In the genomic region with DNA sequence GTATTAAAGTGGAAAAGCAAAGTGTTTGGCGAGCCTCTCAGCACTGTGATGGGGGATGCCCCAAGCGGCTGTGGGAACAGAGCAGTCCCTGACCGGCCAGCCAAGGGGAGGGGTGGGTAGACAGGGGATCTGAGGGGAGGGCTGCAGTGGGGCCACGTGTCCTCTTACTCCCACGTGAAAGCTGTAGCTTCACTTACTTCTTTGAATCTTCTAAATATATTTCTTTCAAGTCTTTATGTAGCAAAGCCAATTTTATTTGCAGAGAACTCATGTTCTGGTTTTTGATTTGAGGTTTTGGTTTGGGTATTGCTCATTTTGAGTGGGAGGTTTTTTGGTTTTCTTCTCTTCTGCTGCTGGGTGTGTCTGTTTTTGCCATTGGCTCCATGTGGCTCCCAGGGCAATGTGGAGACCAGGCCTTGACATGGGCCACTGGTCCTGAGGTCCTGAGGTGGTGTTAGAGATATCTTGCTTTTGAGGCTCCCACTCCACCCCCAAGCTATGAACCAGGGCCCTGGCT, we compare ENCODE assay signal across 1 cellular context.
TF ChIP-seq lines count a peak whose summit lies in the region.

No MANE protein-coding gene starts in this region.

TF ChIP-seq in GM12878, 131 proteins besides CTCF, POLR2A, EP300 and RAD21 (continued from another document):
- TF ChIP-seq, protein P1, sequence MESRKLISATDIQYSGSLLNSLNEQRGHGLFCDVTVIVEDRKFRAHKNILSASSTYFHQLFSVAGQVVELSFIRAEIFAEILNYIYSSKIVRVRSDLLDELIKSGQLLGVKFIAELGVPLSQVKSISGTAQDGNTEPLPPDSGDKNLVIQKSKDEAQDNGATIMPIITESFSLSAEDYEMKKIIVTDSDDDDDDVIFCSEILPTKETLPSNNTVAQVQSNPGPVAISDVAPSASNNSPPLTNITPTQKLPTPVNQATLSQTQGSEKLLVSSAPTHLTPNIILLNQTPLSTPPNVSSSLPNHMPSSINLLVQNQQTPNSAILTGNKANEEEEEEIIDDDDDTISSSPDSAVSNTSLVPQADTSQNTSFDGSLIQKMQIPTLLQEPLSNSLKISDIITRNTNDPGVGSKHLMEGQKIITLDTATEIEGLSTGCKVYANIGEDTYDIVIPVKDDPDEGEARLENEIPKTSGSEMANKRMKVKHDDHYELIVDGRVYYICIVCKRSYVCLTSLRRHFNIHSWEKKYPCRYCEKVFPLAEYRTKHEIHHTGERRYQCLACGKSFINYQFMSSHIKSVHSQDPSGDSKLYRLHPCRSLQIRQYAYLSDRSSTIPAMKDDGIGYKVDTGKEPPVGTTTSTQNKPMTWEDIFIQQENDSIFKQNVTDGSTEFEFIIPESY (IDR thresholded peaks at IDR 0.05): no peak
- TF ChIP-seq NFIC (IDR thresholded peaks at IDR 0.05; ENCODE audit: low read depth, low read length) (peak; percentile 42; the same call in 1 of the 2 replicates), SREBF1 (IDR thresholded peaks at IDR 0.05; ENCODE audit: low read length) (no peak), CBFB (IDR thresholded peaks at IDR 0.05; ENCODE audit: low read depth) (0 out of 2 replicates have a peak, but pooled peaks have one; percentile 51), WRNIP1 (IDR thresholded peaks at IDR 0.05; ENCODE audit: borderline replicate concordance, low read depth, low read length) (no peak), NFXL1 (IDR thresholded peaks at IDR 0.05; ENCODE audit: borderline replicate concordance) (no peak), EGR1 (IDR thresholded peaks at IDR 0.05; ENCODE audit: borderline replicate concordance in 1 of 2, low read depth in 2 of 2, low read length in 2 of 2) (peak in 1 of 2 experiments; percentile 8; a peak in 1 of 3 replicates), CHD4 (IDR thresholded peaks at IDR 0.05) (no peak), SP1 (IDR thresholded peaks at IDR 0.05; ENCODE audit: low read depth, low read length) (no peak), ZNF217 (IDR thresholded peaks at IDR 0.05) (no peak), PAX5 (IDR thresholded peaks at IDR 0.05; ENCODE audit: borderline replicate concordance, low read depth, low read length) (no peak), LARP7 (IDR thresholded peaks at IDR 0.05) (no peak), EED (IDR thresholded peaks at IDR 0.05; ENCODE audit: low read depth) (no peak), GATAD2B (conservative IDR thresholded peaks at IDR 0.05; ENCODE audit: low read depth) (no peak), CHD2 (IDR thresholded peaks at IDR 0.05; ENCODE audit: borderline replicate concordance, low read depth, low read length) (no peak), RAD51 (IDR thresholded peaks at IDR 0.05) (peak; percentile 79), NR2C2 (IDR thresholded peaks at IDR 0.05; ENCODE audit: borderline replicate concordance, control insufficient read depth, insufficient read length, low read depth) (no peak), RUNX3 (IDR thresholded peaks at IDR 0.05; ENCODE audit: low read length) (peak; percentile 90), ZNF207 (IDR thresholded peaks at IDR 0.05; ENCODE audit: borderline replicate concordance) (no peak), CEBPB (IDR thresholded peaks at IDR 0.05; ENCODE audit: borderline replicate concordance in 1 of 2, low read depth in 2 of 2, low read length in 2 of 2) (no peak), ZZZ3 (IDR thresholded peaks at IDR 0.05; ENCODE audit: control insufficient read depth, insufficient read length, low read depth) (no peak), TCF12 (IDR thresholded peaks at IDR 0.05; ENCODE audit: low read depth, low read length) (no peak), ZNF274 (IDR thresholded peaks at IDR 0.05; ENCODE audit: insufficient read depth, insufficient read length) (no peak), POU2F2 (IDR thresholded peaks at IDR 0.05; ENCODE audit: borderline replicate concordance, low read depth, low read length) (no peak), DPF2 (IDR thresholded peaks at IDR 0.05) (no peak), FOXM1 (IDR thresholded peaks at IDR 0.05; ENCODE audit: low read depth, low read length) (no peak), ZNF24 (IDR thresholded peaks at IDR 0.05) (no peak), SUPT20H (IDR thresholded peaks at IDR 0.05; ENCODE audit: borderline replicate concordance, control insufficient read depth, low read depth, low read length) (no peak), ZNF622 (IDR thresholded peaks at IDR 0.05) (no peak)
- TF ChIP-seq, protein P2, sequence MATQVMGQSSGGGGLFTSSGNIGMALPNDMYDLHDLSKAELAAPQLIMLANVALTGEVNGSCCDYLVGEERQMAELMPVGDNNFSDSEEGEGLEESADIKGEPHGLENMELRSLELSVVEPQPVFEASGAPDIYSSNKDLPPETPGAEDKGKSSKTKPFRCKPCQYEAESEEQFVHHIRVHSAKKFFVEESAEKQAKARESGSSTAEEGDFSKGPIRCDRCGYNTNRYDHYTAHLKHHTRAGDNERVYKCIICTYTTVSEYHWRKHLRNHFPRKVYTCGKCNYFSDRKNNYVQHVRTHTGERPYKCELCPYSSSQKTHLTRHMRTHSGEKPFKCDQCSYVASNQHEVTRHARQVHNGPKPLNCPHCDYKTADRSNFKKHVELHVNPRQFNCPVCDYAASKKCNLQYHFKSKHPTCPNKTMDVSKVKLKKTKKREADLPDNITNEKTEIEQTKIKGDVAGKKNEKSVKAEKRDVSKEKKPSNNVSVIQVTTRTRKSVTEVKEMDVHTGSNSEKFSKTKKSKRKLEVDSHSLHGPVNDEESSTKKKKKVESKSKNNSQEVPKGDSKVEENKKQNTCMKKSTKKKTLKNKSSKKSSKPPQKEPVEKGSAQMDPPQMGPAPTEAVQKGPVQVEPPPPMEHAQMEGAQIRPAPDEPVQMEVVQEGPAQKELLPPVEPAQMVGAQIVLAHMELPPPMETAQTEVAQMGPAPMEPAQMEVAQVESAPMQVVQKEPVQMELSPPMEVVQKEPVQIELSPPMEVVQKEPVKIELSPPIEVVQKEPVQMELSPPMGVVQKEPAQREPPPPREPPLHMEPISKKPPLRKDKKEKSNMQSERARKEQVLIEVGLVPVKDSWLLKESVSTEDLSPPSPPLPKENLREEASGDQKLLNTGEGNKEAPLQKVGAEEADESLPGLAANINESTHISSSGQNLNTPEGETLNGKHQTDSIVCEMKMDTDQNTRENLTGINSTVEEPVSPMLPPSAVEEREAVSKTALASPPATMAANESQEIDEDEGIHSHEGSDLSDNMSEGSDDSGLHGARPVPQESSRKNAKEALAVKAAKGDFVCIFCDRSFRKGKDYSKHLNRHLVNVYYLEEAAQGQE (IDR thresholded peaks at IDR 0.05; ENCODE audit: low read depth, low read length): no peak
- TF ChIP-seq, protein P3, sequence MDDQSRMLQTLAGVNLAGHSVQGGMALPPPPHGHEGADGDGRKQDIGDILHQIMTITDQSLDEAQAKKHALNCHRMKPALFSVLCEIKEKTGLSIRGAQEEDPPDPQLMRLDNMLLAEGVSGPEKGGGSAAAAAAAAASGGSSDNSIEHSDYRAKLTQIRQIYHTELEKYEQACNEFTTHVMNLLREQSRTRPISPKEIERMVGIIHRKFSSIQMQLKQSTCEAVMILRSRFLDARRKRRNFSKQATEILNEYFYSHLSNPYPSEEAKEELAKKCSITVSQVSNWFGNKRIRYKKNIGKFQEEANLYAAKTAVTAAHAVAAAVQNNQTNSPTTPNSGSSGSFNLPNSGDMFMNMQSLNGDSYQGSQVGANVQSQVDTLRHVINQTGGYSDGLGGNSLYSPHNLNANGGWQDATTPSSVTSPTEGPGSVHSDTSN (IDR thresholded peaks at IDR 0.05; ENCODE audit: insufficient replicate concordance, low read depth, low read length): no peak
- TF ChIP-seq, protein P4, sequence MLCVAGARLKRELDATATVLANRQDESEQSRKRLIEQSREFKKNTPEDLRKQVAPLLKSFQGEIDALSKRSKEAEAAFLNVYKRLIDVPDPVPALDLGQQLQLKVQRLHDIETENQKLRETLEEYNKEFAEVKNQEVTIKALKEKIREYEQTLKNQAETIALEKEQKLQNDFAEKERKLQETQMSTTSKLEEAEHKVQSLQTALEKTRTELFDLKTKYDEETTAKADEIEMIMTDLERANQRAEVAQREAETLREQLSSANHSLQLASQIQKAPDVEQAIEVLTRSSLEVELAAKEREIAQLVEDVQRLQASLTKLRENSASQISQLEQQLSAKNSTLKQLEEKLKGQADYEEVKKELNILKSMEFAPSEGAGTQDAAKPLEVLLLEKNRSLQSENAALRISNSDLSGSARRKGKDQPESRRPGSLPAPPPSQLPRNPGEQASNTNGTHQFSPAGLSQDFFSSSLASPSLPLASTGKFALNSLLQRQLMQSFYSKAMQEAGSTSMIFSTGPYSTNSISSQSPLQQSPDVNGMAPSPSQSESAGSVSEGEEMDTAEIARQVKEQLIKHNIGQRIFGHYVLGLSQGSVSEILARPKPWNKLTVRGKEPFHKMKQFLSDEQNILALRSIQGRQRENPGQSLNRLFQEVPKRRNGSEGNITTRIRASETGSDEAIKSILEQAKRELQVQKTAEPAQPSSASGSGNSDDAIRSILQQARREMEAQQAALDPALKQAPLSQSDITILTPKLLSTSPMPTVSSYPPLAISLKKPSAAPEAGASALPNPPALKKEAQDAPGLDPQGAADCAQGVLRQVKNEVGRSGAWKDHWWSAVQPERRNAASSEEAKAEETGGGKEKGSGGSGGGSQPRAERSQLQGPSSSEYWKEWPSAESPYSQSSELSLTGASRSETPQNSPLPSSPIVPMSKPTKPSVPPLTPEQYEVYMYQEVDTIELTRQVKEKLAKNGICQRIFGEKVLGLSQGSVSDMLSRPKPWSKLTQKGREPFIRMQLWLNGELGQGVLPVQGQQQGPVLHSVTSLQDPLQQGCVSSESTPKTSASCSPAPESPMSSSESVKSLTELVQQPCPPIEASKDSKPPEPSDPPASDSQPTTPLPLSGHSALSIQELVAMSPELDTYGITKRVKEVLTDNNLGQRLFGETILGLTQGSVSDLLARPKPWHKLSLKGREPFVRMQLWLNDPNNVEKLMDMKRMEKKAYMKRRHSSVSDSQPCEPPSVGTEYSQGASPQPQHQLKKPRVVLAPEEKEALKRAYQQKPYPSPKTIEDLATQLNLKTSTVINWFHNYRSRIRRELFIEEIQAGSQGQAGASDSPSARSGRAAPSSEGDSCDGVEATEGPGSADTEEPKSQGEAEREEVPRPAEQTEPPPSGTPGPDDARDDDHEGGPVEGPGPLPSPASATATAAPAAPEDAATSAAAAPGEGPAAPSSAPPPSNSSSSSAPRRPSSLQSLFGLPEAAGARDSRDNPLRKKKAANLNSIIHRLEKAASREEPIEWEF (IDR thresholded peaks at IDR 0.05; ENCODE audit: insufficient replicate concordance, low read depth, low read length): no peak
